ENCODE assay signal across 2 cellular contexts in the genomic region with DNA sequence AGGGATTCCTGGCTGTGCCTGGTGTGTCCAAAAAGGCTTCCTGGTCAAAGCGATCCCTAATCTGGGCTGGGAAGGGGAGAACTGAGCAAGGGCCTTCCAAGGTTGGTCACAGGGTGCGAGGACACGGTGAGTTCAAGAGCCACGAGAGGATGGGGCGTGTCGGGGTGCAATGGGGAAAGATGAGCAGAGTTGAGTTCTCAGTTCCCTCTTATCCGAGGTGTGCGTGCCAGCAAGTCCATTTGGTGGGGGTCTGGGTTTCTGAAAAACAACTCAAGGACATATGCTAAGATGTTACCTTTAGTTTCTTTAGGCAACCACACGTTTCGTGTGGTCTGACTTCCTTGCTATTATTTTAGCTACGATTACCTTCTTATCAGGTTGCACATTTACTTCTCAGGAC.
TF ChIP-seq lines count a peak whose summit lies in the region.

No MANE protein-coding gene starts in this region.

TF ChIP-seq in SK-N-SH, 30 proteins besides CTCF, POLR2A, EP300 and RAD21 (continued from another document):
- TF ChIP-seq, protein P1, sequence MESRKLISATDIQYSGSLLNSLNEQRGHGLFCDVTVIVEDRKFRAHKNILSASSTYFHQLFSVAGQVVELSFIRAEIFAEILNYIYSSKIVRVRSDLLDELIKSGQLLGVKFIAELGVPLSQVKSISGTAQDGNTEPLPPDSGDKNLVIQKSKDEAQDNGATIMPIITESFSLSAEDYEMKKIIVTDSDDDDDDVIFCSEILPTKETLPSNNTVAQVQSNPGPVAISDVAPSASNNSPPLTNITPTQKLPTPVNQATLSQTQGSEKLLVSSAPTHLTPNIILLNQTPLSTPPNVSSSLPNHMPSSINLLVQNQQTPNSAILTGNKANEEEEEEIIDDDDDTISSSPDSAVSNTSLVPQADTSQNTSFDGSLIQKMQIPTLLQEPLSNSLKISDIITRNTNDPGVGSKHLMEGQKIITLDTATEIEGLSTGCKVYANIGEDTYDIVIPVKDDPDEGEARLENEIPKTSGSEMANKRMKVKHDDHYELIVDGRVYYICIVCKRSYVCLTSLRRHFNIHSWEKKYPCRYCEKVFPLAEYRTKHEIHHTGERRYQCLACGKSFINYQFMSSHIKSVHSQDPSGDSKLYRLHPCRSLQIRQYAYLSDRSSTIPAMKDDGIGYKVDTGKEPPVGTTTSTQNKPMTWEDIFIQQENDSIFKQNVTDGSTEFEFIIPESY (IDR thresholded peaks at IDR 0.05; ENCODE audit: borderline replicate concordance, low read depth) = no peak
- no peak for TF ChIP-seq RCOR1 (IDR thresholded peaks at IDR 0.05; ENCODE audit: low read length)
- no peak for TF ChIP-seq MXI1 (IDR thresholded peaks at IDR 0.05; ENCODE audit: low read depth, low read length)
- TF ChIP-seq ELF1 (IDR thresholded peaks at IDR 0.05) = no peak
- no peak for TF ChIP-seq JUND (IDR thresholded peaks at IDR 0.05)
- TF ChIP-seq RXRA (IDR thresholded peaks at IDR 0.05; ENCODE audit: borderline replicate concordance, low read depth) = no peak
- TF ChIP-seq, protein P2, sequence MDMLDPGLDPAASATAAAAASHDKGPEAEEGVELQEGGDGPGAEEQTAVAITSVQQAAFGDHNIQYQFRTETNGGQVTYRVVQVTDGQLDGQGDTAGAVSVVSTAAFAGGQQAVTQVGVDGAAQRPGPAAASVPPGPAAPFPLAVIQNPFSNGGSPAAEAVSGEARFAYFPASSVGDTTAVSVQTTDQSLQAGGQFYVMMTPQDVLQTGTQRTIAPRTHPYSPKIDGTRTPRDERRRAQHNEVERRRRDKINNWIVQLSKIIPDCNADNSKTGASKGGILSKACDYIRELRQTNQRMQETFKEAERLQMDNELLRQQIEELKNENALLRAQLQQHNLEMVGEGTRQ (IDR thresholded peaks at IDR 0.05; ENCODE audit: borderline replicate concordance, low read depth, low read length) = no peak
- no peak for TF ChIP-seq POLR2AphosphoS5 (IDR thresholded peaks at IDR 0.05; ENCODE audit: low read depth, low read length)
- TF ChIP-seq TCF12 (IDR thresholded peaks at IDR 0.05) = no peak
- TF ChIP-seq NRF1 (IDR thresholded peaks at IDR 0.05; ENCODE audit: low read depth, low read length) = no peak; the same call in 1 of the 2 replicates
- TF ChIP-seq, protein P3, sequence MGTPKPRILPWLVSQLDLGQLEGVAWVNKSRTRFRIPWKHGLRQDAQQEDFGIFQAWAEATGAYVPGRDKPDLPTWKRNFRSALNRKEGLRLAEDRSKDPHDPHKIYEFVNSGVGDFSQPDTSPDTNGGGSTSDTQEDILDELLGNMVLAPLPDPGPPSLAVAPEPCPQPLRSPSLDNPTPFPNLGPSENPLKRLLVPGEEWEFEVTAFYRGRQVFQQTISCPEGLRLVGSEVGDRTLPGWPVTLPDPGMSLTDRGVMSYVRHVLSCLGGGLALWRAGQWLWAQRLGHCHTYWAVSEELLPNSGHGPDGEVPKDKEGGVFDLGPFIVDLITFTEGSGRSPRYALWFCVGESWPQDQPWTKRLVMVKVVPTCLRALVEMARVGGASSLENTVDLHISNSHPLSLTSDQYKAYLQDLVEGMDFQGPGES (IDR thresholded peaks at IDR 0.05; ENCODE audit: low read depth, low read length) = no peak
- TF ChIP-seq FOXM1 (IDR thresholded peaks at IDR 0.05; ENCODE audit: low read depth) = no peak
- no peak for TF ChIP-seq MEF2A (IDR thresholded peaks at IDR 0.05; ENCODE audit: borderline replicate concordance, low read depth)
- no peak for TF ChIP-seq FOXJ3 (CRISPR knock-in tag; IDR thresholded peaks at IDR 0.05)
- no peak for TF ChIP-seq CHD2 (IDR thresholded peaks at IDR 0.05; ENCODE audit: low read length, partially characterized antibody)
- TF ChIP-seq RFX5 (IDR thresholded peaks at IDR 0.05; ENCODE audit: low read length) = no peak
- no peak for TF ChIP-seq TAF1 (IDR thresholded peaks at IDR 0.05; ENCODE audit: borderline replicate concordance, low read depth, low read length)
- TF ChIP-seq FOSL2 (IDR thresholded peaks at IDR 0.05; ENCODE audit: borderline replicate concordance, low read depth) = no peak

TF ChIP-seq in SK-N-SH treated with all-trans-retinoic acid at 6 μM for 48 hours, 23 proteins besides CTCF, POLR2A, EP300 and RAD21:
- TF ChIP-seq, protein P4, sequence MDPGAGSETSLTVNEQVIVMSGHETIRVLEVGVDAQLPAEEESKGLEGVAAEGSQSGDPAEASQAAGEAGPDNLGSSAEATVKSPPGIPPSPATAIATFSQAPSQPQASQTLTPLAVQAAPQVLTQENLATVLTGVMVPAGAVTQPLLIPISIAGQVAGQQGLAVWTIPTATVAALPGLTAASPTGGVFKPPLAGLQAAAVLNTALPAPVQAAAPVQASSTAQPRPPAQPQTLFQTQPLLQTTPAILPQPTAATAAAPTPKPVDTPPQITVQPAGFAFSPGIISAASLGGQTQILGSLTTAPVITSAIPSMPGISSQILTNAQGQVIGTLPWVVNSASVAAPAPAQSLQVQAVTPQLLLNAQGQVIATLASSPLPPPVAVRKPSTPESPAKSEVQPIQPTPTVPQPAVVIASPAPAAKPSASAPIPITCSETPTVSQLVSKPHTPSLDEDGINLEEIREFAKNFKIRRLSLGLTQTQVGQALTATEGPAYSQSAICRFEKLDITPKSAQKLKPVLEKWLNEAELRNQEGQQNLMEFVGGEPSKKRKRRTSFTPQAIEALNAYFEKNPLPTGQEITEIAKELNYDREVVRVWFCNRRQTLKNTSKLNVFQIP (CRISPR knock-in tag; IDR thresholded peaks at IDR 0.05; ENCODE audit: borderline replicate concordance, low read depth) = no peak
- TF ChIP-seq ZC3H10 (CRISPR knock-in tag; IDR thresholded peaks at IDR 0.05) (no peak), ESRRG (CRISPR knock-in tag; IDR thresholded peaks at IDR 0.05) (no peak), ZNF70 (CRISPR knock-in tag; IDR thresholded peaks at IDR 0.05) (no peak), GLIS3 (CRISPR knock-in tag; IDR thresholded peaks at IDR 0.05) (no peak), ISL1 (CRISPR knock-in tag; IDR thresholded peaks at IDR 0.05) (no peak), CSDC2 (CRISPR knock-in tag; IDR thresholded peaks at IDR 0.05) (no peak), SNAI2 (CRISPR knock-in tag; IDR thresholded peaks at IDR 0.05) (no peak), PPARA (CRISPR knock-in tag; IDR thresholded peaks at IDR 0.05; ENCODE audit: borderline replicate concordance) (no peak), TCF4 (CRISPR knock-in tag; IDR thresholded peaks at IDR 0.05; ENCODE audit: borderline replicate concordance) (no peak), TOX (CRISPR knock-in tag; IDR thresholded peaks at IDR 0.05; ENCODE audit: borderline replicate concordance) (no peak), ZNF565 (CRISPR knock-in tag; conservative IDR thresholded peaks at IDR 0.05; ENCODE audit: low read depth) (no peak), ZNF8 (CRISPR knock-in tag; IDR thresholded peaks at IDR 0.05) (no peak)
- TF ChIP-seq, protein P5, sequence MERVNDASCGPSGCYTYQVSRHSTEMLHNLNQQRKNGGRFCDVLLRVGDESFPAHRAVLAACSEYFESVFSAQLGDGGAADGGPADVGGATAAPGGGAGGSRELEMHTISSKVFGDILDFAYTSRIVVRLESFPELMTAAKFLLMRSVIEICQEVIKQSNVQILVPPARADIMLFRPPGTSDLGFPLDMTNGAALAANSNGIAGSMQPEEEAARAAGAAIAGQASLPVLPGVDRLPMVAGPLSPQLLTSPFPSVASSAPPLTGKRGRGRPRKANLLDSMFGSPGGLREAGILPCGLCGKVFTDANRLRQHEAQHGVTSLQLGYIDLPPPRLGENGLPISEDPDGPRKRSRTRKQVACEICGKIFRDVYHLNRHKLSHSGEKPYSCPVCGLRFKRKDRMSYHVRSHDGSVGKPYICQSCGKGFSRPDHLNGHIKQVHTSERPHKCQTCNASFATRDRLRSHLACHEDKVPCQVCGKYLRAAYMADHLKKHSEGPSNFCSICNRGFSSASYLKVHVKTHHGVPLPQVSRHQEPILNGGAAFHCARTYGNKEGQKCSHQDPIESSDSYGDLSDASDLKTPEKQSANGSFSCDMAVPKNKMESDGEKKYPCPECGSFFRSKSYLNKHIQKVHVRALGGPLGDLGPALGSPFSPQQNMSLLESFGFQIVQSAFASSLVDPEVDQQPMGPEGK (CRISPR knock-in tag; IDR thresholded peaks at IDR 0.05; ENCODE audit: borderline replicate concordance) = no peak
